Comparison of ENCODE assay signal across 2 cellular contexts in the genomic region with DNA sequence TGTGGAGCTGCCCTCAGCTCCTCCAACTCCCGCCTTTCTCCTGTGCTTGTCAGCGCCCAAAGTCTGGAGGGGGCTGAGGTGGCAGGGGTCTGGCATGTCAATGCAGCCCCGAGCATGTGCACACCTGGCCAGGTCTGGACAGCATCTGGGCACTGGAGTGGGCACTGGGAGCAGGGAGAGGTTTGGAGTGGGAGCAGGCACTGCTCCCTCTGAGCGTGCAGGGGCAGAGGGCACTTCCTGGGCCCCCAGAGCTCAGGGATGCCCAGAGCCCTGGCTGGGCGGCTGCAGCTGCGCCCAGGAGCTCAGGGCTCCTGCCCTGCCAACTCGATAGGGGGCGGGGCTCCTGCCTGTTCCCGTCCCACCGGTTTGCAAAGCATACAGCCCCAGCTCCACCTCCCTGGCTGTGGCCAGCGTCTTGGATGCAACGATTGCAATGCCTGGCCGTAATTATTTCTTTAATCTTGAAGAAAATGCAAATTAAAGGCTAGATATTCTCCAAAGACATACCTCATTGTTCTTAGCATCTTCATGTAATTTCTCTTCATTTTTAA.
TF ChIP-seq lines count a peak whose summit lies in the region.

No MANE protein-coding gene starts in this region.

TF ChIP-seq in HCT116, 20 proteins besides CTCF, POLR2A, EP300 and RAD21 (continued from another document):
- TF ChIP-seq, protein P1, sequence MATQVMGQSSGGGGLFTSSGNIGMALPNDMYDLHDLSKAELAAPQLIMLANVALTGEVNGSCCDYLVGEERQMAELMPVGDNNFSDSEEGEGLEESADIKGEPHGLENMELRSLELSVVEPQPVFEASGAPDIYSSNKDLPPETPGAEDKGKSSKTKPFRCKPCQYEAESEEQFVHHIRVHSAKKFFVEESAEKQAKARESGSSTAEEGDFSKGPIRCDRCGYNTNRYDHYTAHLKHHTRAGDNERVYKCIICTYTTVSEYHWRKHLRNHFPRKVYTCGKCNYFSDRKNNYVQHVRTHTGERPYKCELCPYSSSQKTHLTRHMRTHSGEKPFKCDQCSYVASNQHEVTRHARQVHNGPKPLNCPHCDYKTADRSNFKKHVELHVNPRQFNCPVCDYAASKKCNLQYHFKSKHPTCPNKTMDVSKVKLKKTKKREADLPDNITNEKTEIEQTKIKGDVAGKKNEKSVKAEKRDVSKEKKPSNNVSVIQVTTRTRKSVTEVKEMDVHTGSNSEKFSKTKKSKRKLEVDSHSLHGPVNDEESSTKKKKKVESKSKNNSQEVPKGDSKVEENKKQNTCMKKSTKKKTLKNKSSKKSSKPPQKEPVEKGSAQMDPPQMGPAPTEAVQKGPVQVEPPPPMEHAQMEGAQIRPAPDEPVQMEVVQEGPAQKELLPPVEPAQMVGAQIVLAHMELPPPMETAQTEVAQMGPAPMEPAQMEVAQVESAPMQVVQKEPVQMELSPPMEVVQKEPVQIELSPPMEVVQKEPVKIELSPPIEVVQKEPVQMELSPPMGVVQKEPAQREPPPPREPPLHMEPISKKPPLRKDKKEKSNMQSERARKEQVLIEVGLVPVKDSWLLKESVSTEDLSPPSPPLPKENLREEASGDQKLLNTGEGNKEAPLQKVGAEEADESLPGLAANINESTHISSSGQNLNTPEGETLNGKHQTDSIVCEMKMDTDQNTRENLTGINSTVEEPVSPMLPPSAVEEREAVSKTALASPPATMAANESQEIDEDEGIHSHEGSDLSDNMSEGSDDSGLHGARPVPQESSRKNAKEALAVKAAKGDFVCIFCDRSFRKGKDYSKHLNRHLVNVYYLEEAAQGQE (IDR thresholded peaks at IDR 0.05; ENCODE audit: low read depth) = no peak
- TF ChIP-seq, protein P2, sequence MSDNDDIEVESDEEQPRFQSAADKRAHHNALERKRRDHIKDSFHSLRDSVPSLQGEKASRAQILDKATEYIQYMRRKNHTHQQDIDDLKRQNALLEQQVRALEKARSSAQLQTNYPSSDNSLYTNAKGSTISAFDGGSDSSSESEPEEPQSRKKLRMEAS (IDR thresholded peaks at IDR 0.05) = no peak
- TF ChIP-seq CEBPB (IDR thresholded peaks at IDR 0.05; ENCODE audit: low read depth) (no peak), EGR1 (IDR thresholded peaks at IDR 0.05; ENCODE audit: low read depth) (no peak), TCF7L2 (IDR thresholded peaks at IDR 0.05; ENCODE audit: borderline replicate concordance, extremely low read depth, insufficient read depth, insufficient read length) (no peak), SRF (IDR thresholded peaks at IDR 0.05; ENCODE audit: low read depth) (no peak), POLR2AphosphoS5 (IDR thresholded peaks at IDR 0.05; ENCODE audit: low read depth, low read length) (no peak), SIN3A (IDR thresholded peaks at IDR 0.05; ENCODE audit: low read depth) (no peak), SP1 (IDR thresholded peaks at IDR 0.05; ENCODE audit: low read depth) (no peak), EZH2phosphoT487 (IDR thresholded peaks at IDR 0.05; ENCODE audit: borderline replicate concordance) (no peak), JUND (IDR thresholded peaks at IDR 0.05) (no peak), FOSL1 (IDR thresholded peaks at IDR 0.05; ENCODE audit: low read depth) (no peak), ZBTB33 (IDR thresholded peaks at IDR 0.05; ENCODE audit: extremely low read depth, insufficient replicate concordance, low read length) (no peak), ZFX (IDR thresholded peaks at IDR 0.05) (no peak), YY1 (IDR thresholded peaks at IDR 0.05; ENCODE audit: extremely low read depth, insufficient replicate concordance, low read depth, low read length) (no peak), EZH2 (IDR thresholded peaks at IDR 0.05) (no peak), ELF1 (IDR thresholded peaks at IDR 0.05; ENCODE audit: borderline replicate concordance, low read depth) (no peak)
- TF ChIP-seq, protein P3, sequence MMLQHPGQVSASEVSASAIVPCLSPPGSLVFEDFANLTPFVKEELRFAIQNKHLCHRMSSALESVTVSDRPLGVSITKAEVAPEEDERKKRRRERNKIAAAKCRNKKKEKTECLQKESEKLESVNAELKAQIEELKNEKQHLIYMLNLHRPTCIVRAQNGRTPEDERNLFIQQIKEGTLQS (IDR thresholded peaks at IDR 0.05) = no peak

TF ChIP-seq in WTC11, 78 proteins besides CTCF, POLR2A, EP300 and RAD21 (continued from another document):
- TF ChIP-seq ZBTB43 (CRISPR knock-in tag; IDR thresholded peaks at IDR 0.05) = no peak
- no peak for TF ChIP-seq JAZF1 (CRISPR knock-in tag; IDR thresholded peaks at IDR 0.05)
- TF ChIP-seq ERG (CRISPR knock-in tag; IDR thresholded peaks at IDR 0.05) = no peak
- TF ChIP-seq ATF2 (CRISPR knock-in tag; IDR thresholded peaks at IDR 0.05; ENCODE audit: borderline replicate concordance, low read depth) = no peak
- no peak for TF ChIP-seq ZNF317 (CRISPR knock-in tag; IDR thresholded peaks at IDR 0.05; ENCODE audit: borderline replicate concordance, low read depth)
- TF ChIP-seq, protein P4, sequence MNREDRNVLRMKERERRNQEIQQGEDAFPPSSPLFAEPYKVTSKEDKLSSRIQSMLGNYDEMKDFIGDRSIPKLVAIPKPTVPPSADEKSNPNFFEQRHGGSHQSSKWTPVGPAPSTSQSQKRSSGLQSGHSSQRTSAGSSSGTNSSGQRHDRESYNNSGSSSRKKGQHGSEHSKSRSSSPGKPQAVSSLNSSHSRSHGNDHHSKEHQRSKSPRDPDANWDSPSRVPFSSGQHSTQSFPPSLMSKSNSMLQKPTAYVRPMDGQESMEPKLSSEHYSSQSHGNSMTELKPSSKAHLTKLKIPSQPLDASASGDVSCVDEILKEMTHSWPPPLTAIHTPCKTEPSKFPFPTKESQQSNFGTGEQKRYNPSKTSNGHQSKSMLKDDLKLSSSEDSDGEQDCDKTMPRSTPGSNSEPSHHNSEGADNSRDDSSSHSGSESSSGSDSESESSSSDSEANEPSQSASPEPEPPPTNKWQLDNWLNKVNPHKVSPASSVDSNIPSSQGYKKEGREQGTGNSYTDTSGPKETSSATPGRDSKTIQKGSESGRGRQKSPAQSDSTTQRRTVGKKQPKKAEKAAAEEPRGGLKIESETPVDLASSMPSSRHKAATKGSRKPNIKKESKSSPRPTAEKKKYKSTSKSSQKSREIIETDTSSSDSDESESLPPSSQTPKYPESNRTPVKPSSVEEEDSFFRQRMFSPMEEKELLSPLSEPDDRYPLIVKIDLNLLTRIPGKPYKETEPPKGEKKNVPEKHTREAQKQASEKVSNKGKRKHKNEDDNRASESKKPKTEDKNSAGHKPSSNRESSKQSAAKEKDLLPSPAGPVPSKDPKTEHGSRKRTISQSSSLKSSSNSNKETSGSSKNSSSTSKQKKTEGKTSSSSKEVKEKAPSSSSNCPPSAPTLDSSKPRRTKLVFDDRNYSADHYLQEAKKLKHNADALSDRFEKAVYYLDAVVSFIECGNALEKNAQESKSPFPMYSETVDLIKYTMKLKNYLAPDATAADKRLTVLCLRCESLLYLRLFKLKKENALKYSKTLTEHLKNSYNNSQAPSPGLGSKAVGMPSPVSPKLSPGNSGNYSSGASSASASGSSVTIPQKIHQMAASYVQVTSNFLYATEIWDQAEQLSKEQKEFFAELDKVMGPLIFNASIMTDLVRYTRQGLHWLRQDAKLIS (CRISPR knock-in tag; IDR thresholded peaks at IDR 0.05; ENCODE audit: borderline replicate concordance) = no peak
- no peak for TF ChIP-seq IRF2 (CRISPR knock-in tag; IDR thresholded peaks at IDR 0.05; ENCODE audit: borderline replicate concordance, low read depth)
TF ChIP-seq in WTC11: peak in this region for 0.
